1 cellular context compared by ENCODE assay signal in the genomic region with DNA sequence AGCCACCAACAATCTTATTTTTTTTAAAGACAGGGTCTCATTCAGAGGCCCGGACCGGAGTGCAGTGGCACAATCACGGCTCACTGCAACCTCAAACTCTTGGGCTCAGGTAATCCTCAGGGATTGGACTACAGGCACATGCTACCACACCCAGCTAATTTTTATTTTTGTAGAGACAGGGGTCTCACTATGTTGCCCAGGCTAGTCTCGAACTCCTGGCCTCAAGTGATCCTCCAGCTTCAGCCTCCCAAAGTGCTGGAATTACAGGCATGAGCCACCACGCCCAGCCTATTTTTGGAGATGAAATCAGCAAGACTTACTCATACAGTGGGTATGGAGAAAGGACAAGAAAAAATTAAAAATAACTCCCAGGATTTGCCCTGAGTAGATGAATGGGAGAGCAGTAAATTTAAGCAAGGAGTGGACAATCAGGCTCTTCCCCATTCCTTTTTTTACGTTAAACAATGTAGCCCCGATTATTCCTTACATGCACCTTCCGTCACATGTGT.
TF ChIP-seq lines count a peak whose summit lies in the region.

No MANE protein-coding gene starts in this region.

TF ChIP-seq in H1, 55 proteins besides CTCF, POLR2A, EP300 and RAD21:
- TF ChIP-seq NRF1 (IDR thresholded peaks at IDR 0.05; ENCODE audit: low read depth, low read length) = no peak
- TF ChIP-seq, protein P1, sequence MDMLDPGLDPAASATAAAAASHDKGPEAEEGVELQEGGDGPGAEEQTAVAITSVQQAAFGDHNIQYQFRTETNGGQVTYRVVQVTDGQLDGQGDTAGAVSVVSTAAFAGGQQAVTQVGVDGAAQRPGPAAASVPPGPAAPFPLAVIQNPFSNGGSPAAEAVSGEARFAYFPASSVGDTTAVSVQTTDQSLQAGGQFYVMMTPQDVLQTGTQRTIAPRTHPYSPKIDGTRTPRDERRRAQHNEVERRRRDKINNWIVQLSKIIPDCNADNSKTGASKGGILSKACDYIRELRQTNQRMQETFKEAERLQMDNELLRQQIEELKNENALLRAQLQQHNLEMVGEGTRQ (IDR thresholded peaks at IDR 0.05; ENCODE audit: low read length) = no peak
- no peak for TF ChIP-seq HDAC2 (IDR thresholded peaks at IDR 0.05; ENCODE audit: borderline replicate concordance in 1 of 2, low read depth in 2 of 2, low read length in 2 of 2)
- TF ChIP-seq CREB1 (IDR thresholded peaks at IDR 0.05) = no peak
- TF ChIP-seq SP2 (IDR thresholded peaks at IDR 0.05; ENCODE audit: low read length) = no peak
- no peak for TF ChIP-seq SIX5 (IDR thresholded peaks at IDR 0.05; ENCODE audit: low read depth, low read length)
